8 cellular contexts compared by ENCODE assay signal in genomic region chr14:20610002-20610765, GRCh38. TPM values are rescaled to one million over a fixed set of nuclear protein-coding genes. Genes with fewer than 3 reads are reported as not detected.
A peak's percentile ranks its signal among the peaks of the same experiment; 100 is the strongest.
DNase-seq lines count a peak whose midpoint lies in the region; ATAC-seq and TF ChIP-seq lines count a peak whose summit lies in the region.

No MANE protein-coding gene starts in this region.

- H3K9me3 ChIP-seq in HAP-1 (no peaks in the 10 kb centered on the region), colonic mucosa (no peaks in the 10 kb centered on the region)

- in situ Hi-C loops in HAP-1 (cut with MboI; ENCODE audit: low sequenced_read_pairs), result no loop called here

- H3K4me3 ChIP-seq in HAP-1 (peak overlapping the region; percentile 78), colonic mucosa (peak overlapping the region; percentile 78)

- TF ChIP-seq CTCF in colonic mucosa (IDR thresholded peaks at IDR 0.05), result no peak

- no peaks in the 10 kb centered on the region for H3K36me3 ChIP-seq in HAP-1 (replicated peaks)
- H3K36me3 ChIP-seq in colonic mucosa, result no peaks in the 10 kb centered on the region

- peak overlapping the region; percentile 73 to 76 for H3K9ac ChIP-seq in colonic mucosa (ENCODE audit: low read depth in 2 of 2, low read length in 2 of 2)

- H3K4me1 ChIP-seq in HAP-1 (peaks cover 13% of the 10 kb centered on the region), colonic mucosa (no peaks in the 10 kb centered on the region)

- peak; percentile 42 for ATAC-seq in left colon
- ATAC-seq in HG03039 (IDR thresholded peaks at IDR 0.05; ENCODE audit: unreplicated experiment), result no peak

- no peak overlapping the region for H3K27ac ChIP-seq in colonic mucosa

- intact Hi-C loops in colonic mucosa (cut with DNase I) (no loop called here), left colon (cut with DNase I, micrococcal nuclease) (loop anchor here (5.0 to 10.0 kb wide), 3 partner anchors 75 to 365 kb away; partner anchors contain the start of genes ANG (in 1 of the 2), PNP (in 1 of the 2) and RNASE4 (in 1 of the 2))

- peak; percentile 47 to 50 for DNase-seq in AML-193 (lab: John Stamatoyannopoulos, UW)
- peak; percentile 91 for DNase-seq in HAP-1 (ENCODE audit: low spot score in 2 of 2)
- peak; percentile 16 for DNase-seq in NCI-H510A (lab: John Stamatoyannopoulos, UW)
- DNase-seq in activated CD4-positive, alpha-beta T cell treated with anti-CD3 and anti-CD28 coated beads for 24 hours (ENCODE audit: low read depth in 2 of 2), result peak; percentile 72 to 80
- DNase-seq in colonic mucosa, result peak; percentile 89
- DNase-seq in left colon, result peak; percentile 71 to 83
- peak in 3 of 4 experiments; percentile 69 to 78 (median 70) for DNase-seq in stimulated activated CD4-positive, alpha-beta T cell treated with anti-CD3 and anti-CD28 coated beads, Interleukin-1b, Interleukin-23, amount 100 ng/mL, for 24 hours (ENCODE audit: low read depth in 4 of 4, low spot score in 1 of 4)

- no peaks in the 10 kb centered on the region for H3K27me3 ChIP-seq in HAP-1 (ENCODE audit: low read depth)
- H3K27me3 ChIP-seq in colonic mucosa, result no peaks in the 10 kb centered on the region

RNA-seq across cellular contexts. Expression of gene RNASE12, which starts 19.0 kb away (rescaled TPM):
- not detected for total RNA-seq in colonic mucosa
- not detected for total RNA-seq in left colon

RNA-seq across cellular contexts. Expression of gene RNASE11, which starts 22.4 kb away (rescaled TPM):
- total RNA-seq in colonic mucosa (not detected), left colon (not detected)

RNA-seq across cellular contexts. Expression of gene OR6S1, which starts 31.3 kb away (rescaled TPM):
- total RNA-seq in colonic mucosa (not detected), left colon (not detected)

RNA-seq across cellular contexts. Expression of gene RNASE9, which starts 49.3 kb away (rescaled TPM):
- total RNA-seq in colonic mucosa (not detected), left colon (not detected)

Comparison
In these comparisons a context has a peak if more than half of its experiments do, and no peak if none do; other contexts are left out.
1. DNase-seq: peak in every context shown above with its lines; median percentile 91 in HAP-1; 89 in colonic mucosa; 77 in left colon; 76 in activated CD4-positive, alpha-beta T cell treated with anti-CD3 and anti-CD28 coated beads for 24 hours; 70 in stimulated activated CD4-positive, alpha-beta T cell treated with anti-CD3 and anti-CD28 coated beads, Interleukin-1b, Interleukin-23, amount 100 ng/mL, for 24 hours; 48 in AML-193; 16 in NCI-H510A.